ENCODE assay signal across 19 cellular contexts in the genomic region with DNA sequence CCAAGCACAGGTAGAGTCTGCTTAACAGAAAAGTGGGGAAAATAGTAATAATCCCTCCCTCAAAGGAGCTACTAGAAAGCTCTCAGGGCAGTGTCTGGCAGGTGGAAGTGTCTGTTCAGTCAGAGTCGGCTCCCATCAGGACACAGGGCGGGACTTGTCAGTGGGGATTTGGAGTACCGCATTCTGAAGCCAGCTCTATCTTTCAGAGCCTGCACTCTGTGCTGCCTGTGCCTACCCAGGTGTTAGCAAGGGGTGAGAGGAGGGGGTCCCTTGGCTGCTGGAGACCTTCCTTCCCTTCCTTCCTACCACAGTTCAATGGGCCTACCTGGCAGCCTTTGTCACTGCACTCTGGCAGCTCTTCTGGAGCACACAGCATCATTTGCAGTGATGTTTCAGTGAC.
DNase-seq lines count a peak whose midpoint lies in the region; ATAC-seq, FAIRE-seq and TF ChIP-seq lines count a peak whose summit lies in the region.
"Had no signal": no experiment of that assay in that cellular context is flagged by ENCODE, and none has a peak within 500 bp of the region (broad histone marks: within the 10 kb centered on the region; RNA-seq: fewer than 3 reads in every experiment).

No MANE protein-coding gene starts in this region.

- no peak for ATAC-seq in sciatic nerve
- ATAC-seq in activated CD4-positive, CD25-positive, alpha-beta regulatory T cell treated with anti-CD3 and anti-CD28 coated beads, Interleukin-2, amount 50 U/mL, for 24 hours: no peak
- ATAC-seq: CD8-positive, alpha-beta T cell; HCT116 had no signal

- DNase-seq in activated CD8-positive, alpha-beta memory T cell treated with anti-CD3 and anti-CD28 coated beads, Interleukin-2, amount 50 U/mL, for 48 hours: peak; percentile 18
- DNase-seq in activated CD8-positive, alpha-beta memory T cell treated with anti-CD3 and anti-CD28 coated beads for 24 hours: no peak
- DNase-seq in islet precursor cell (peak; percentile 24), sciatic nerve (ENCODE audit: low spot score) (peak; percentile 14), kidney (no peak)
- DNase-seq: Caco-2; CD4-positive, CD25-positive, alpha-beta regulatory T cell; CD8-positive, alpha-beta T cell; DMS153; DND-41; H9 had no signal

- H3K9me3 ChIP-seq in kidney (ENCODE audit: control insufficient read depth in 1 of 2, low read length in 2 of 2): peaks cover 0 to 3% of the 10 kb centered on the region in 2 donors
- H3K9me3 ChIP-seq: BLaER1, Caco-2 had no signal

- no peak overlapping the region for H3K4me3 ChIP-seq in kidney (ENCODE audit: low read length in 2 of 2)
- H3K4me3 ChIP-seq: BLaER1 had no signal

- intact Hi-C loops in sciatic nerve (cut with DNase I) (no loop called here), kidney (cut with DNase I) (no loop called here)

- H3K4me1 ChIP-seq in kidney (ENCODE audit: control insufficient read depth in 1 of 2, insufficient read depth in 1 of 2, low read depth in 1 of 2, low read length in 2 of 2): no peaks in the 10 kb centered on the region
- H3K4me1 ChIP-seq: Caco-2 had no signal

- H3K27ac ChIP-seq in kidney (ENCODE audit: low read depth in 2 of 2, low read length in 2 of 2): no peak overlapping the region
- H3K27ac ChIP-seq: 22Rv1, BLaER1, C4-2B had no signal

- no peak overlapping the region for H3K9ac ChIP-seq in kidney (ENCODE audit: low read length in 2 of 2)
- H3K9ac ChIP-seq: BLaER1 had no signal

- no peak for TF ChIP-seq CTCF in kidney (IDR thresholded peaks at IDR 0.05; ENCODE audit: borderline replicate concordance, extremely low read depth, insufficient read depth)

- FAIRE-seq in kidney (lab: Jason Lieb, UNC): no peak
- FAIRE-seq: A204.1, G401.6, GM12892 had no signal

- no peaks in the 10 kb centered on the region for H3K36me3 ChIP-seq in kidney (ENCODE audit: control insufficient read depth in 1 of 2, insufficient read depth in 2 of 2, low read length in 2 of 2)
- H3K36me3 ChIP-seq: BLaER1 had no signal

Comparison
In these comparisons a context has a peak if more than half of its experiments do, and no peak if none do; other contexts are left out.
1. DNase-seq: peak in activated CD8-positive, alpha-beta memory T cell treated with anti-CD3 and anti-CD28 coated beads, Interleukin-2, amount 50 U/mL, for 48 hours (single experiment), islet precursor cell (single experiment) and sciatic nerve (single experiment); none in activated CD8-positive, alpha-beta memory T cell treated with anti-CD3 and anti-CD28 coated beads for 24 hours (single experiment) and kidney (single experiment).